In the genomic region with DNA sequence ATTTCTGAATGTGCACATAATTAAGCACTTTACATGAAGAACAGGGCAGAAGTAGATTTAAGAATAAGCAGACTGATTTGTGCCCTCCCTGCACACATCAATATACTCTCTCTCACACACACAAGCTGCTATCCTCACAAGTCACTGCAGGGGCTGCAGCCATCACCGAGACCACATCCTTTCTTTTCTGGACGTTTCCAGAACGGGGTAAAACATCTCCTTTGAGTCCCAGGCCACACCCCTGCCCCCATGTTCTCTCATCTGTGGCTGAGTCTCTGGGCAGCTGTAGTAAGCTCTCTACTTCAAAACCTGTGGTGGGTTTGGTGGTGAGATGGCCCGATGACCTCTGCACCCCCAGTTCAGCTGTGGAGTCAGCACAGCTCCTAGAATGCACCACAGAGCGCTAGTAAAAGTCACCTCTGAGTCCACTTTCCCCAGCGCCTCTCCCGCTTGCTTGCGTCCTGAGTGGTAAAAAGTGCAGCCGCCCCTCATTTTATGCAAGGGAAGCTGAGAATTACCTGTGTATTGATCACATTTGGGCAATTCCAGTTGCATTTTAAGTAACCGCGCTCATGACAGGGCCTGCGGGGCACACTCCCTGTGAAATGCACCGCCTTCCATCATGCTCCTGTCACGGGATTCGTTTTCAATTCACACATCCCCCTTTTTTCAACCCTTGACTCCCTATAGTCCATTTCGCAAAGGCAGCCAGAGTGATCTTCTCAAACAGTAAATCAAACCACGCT, we compare ENCODE assay signal across 1 cellular context.
TF ChIP-seq lines count a peak whose summit lies in the region.

No MANE protein-coding gene starts in this region.

TF ChIP-seq in HepG2, 621 proteins besides CTCF, POLR2A, EP300 and RAD21 (continued from another document and continues in another):
- TF ChIP-seq REL (CRISPR knock-in tag; conservative IDR thresholded peaks at IDR 0.05): no peak
- no peak for TF ChIP-seq ATF7 (IDR thresholded peaks at IDR 0.05)
- no peak for TF ChIP-seq ATF7 (CRISPR knock-in tag; IDR thresholded peaks at IDR 0.05)
- TF ChIP-seq, protein P1, sequence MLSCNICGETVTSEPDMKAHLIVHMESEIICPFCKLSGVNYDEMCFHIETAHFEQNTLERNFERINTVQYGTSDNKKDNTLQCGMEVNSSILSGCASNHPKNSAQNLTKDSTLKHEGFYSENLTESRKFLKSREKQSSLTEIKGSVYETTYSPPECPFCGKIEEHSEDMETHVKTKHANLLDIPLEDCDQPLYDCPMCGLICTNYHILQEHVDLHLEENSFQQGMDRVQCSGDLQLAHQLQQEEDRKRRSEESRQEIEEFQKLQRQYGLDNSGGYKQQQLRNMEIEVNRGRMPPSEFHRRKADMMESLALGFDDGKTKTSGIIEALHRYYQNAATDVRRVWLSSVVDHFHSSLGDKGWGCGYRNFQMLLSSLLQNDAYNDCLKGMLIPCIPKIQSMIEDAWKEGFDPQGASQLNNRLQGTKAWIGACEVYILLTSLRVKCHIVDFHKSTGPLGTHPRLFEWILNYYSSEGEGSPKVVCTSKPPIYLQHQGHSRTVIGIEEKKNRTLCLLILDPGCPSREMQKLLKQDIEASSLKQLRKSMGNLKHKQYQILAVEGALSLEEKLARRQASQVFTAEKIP (CRISPR knock-in tag; IDR thresholded peaks at IDR 0.05; ENCODE audit: borderline replicate concordance): no peak
- TF ChIP-seq, protein P2, sequence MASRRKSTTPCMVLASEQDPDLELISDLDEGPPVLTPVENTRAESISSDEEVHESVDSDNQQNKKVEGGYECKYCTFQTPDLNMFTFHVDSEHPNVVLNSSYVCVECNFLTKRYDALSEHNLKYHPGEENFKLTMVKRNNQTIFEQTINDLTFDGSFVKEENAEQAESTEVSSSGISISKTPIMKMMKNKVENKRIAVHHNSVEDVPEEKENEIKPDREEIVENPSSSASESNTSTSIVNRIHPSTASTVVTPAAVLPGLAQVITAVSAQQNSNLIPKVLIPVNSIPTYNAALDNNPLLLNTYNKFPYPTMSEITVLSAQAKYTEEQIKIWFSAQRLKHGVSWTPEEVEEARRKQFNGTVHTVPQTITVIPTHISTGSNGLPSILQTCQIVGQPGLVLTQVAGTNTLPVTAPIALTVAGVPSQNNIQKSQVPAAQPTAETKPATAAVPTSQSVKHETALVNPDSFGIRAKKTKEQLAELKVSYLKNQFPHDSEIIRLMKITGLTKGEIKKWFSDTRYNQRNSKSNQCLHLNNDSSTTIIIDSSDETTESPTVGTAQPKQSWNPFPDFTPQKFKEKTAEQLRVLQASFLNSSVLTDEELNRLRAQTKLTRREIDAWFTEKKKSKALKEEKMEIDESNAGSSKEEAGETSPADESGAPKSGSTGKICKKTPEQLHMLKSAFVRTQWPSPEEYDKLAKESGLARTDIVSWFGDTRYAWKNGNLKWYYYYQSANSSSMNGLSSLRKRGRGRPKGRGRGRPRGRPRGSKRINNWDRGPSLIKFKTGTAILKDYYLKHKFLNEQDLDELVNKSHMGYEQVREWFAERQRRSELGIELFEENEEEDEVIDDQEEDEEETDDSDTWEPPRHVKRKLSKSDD (CRISPR knock-in tag; IDR thresholded peaks at IDR 0.05; ENCODE audit: low read depth): 0 out of 2 replicates have a peak, but pooled peaks have one; percentile 80
- 0 out of 2 replicates have a peak, but pooled peaks have one; percentile 22 for TF ChIP-seq ZNF83 (CRISPR knock-in tag; IDR thresholded peaks at IDR 0.05; ENCODE audit: borderline replicate concordance)
- TF ChIP-seq ZNF501 (CRISPR knock-in tag; IDR thresholded peaks at IDR 0.05): peak; percentile 74
- TF ChIP-seq, protein P3, sequence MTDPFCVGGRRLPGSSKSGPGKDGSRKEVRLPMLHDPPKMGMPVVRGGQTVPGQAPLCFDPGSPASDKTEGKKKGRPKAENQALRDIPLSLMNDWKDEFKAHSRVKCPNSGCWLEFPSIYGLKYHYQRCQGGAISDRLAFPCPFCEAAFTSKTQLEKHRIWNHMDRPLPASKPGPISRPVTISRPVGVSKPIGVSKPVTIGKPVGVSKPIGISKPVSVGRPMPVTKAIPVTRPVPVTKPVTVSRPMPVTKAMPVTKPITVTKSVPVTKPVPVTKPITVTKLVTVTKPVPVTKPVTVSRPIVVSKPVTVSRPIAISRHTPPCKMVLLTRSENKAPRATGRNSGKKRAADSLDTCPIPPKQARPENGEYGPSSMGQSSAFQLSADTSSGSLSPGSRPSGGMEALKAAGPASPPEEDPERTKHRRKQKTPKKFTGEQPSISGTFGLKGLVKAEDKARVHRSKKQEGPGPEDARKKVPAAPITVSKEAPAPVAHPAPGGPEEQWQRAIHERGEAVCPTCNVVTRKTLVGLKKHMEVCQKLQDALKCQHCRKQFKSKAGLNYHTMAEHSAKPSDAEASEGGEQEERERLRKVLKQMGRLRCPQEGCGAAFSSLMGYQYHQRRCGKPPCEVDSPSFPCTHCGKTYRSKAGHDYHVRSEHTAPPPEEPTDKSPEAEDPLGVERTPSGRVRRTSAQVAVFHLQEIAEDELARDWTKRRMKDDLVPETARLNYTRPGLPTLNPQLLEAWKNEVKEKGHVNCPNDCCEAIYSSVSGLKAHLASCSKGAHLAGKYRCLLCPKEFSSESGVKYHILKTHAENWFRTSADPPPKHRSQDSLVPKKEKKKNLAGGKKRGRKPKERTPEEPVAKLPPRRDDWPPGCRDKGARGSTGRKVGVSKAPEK (CRISPR knock-in tag; IDR thresholded peaks at IDR 0.05; ENCODE audit: borderline replicate concordance): 0 out of 2 replicates have a peak, but pooled peaks have one; percentile 20
- 0 out of 2 replicates have a peak, but pooled peaks have one; percentile 13 for TF ChIP-seq SRY (CRISPR knock-in tag; IDR thresholded peaks at IDR 0.05)
- TF ChIP-seq ZNF773 (CRISPR knock-in tag; IDR thresholded peaks at IDR 0.05; ENCODE audit: borderline replicate concordance): no peak
- TF ChIP-seq HDAC1 (CRISPR knock-in tag; IDR thresholded peaks at IDR 0.05): peak; percentile 8; the same call in 1 of the 2 replicates
- 0 out of 2 replicates have a peak, but pooled peaks have one; percentile 30 for TF ChIP-seq ZNF549 (CRISPR knock-in tag; IDR thresholded peaks at IDR 0.05)
- TF ChIP-seq ZMYM4 (CRISPR knock-in tag; IDR thresholded peaks at IDR 0.05): peak; percentile 44; the same call in 1 of the 2 replicates
- TF ChIP-seq NR2C2 (CRISPR knock-in tag; IDR thresholded peaks at IDR 0.05; ENCODE audit: borderline replicate concordance): no peak
- no peak for TF ChIP-seq CHD4 (IDR thresholded peaks at IDR 0.05; ENCODE audit: borderline replicate concordance, low read length)
- TF ChIP-seq MEIS2 (CRISPR knock-in tag; IDR thresholded peaks at IDR 0.05): 0 out of 2 replicates have a peak, but pooled peaks have one; percentile 18
- TF ChIP-seq, protein P4, sequence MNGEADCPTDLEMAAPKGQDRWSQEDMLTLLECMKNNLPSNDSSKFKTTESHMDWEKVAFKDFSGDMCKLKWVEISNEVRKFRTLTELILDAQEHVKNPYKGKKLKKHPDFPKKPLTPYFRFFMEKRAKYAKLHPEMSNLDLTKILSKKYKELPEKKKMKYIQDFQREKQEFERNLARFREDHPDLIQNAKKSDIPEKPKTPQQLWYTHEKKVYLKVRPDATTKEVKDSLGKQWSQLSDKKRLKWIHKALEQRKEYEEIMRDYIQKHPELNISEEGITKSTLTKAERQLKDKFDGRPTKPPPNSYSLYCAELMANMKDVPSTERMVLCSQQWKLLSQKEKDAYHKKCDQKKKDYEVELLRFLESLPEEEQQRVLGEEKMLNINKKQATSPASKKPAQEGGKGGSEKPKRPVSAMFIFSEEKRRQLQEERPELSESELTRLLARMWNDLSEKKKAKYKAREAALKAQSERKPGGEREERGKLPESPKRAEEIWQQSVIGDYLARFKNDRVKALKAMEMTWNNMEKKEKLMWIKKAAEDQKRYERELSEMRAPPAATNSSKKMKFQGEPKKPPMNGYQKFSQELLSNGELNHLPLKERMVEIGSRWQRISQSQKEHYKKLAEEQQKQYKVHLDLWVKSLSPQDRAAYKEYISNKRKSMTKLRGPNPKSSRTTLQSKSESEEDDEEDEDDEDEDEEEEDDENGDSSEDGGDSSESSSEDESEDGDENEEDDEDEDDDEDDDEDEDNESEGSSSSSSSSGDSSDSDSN (CRISPR knock-in tag; IDR thresholded peaks at IDR 0.05): 0 out of 2 replicates have a peak, but pooled peaks have one; percentile 20
- TF ChIP-seq YEATS4 (CRISPR knock-in tag; IDR thresholded peaks at IDR 0.05; ENCODE audit: borderline replicate concordance): peak; percentile 41; the same call in 1 of the 2 replicates
- TF ChIP-seq ONECUT2 (CRISPR knock-in tag; IDR thresholded peaks at IDR 0.05): peak; percentile 85
- peak; percentile 33; the same call in 1 of the 2 replicates for TF ChIP-seq CEBPG (CRISPR knock-in tag; IDR thresholded peaks at IDR 0.05)
- 0 out of 2 replicates have a peak, but pooled peaks have one; percentile 19 for TF ChIP-seq ZNF350 (CRISPR knock-in tag; IDR thresholded peaks at IDR 0.05; ENCODE audit: borderline replicate concordance, low read depth)
- peak; percentile 38; the same call in 1 of the 2 replicates for TF ChIP-seq MED1 (CRISPR knock-in tag; IDR thresholded peaks at IDR 0.05)
- peak; percentile 55; the same call in 1 of the 2 replicates for TF ChIP-seq ZNF772 (CRISPR knock-in tag; IDR thresholded peaks at IDR 0.05)
- TF ChIP-seq, protein P5, sequence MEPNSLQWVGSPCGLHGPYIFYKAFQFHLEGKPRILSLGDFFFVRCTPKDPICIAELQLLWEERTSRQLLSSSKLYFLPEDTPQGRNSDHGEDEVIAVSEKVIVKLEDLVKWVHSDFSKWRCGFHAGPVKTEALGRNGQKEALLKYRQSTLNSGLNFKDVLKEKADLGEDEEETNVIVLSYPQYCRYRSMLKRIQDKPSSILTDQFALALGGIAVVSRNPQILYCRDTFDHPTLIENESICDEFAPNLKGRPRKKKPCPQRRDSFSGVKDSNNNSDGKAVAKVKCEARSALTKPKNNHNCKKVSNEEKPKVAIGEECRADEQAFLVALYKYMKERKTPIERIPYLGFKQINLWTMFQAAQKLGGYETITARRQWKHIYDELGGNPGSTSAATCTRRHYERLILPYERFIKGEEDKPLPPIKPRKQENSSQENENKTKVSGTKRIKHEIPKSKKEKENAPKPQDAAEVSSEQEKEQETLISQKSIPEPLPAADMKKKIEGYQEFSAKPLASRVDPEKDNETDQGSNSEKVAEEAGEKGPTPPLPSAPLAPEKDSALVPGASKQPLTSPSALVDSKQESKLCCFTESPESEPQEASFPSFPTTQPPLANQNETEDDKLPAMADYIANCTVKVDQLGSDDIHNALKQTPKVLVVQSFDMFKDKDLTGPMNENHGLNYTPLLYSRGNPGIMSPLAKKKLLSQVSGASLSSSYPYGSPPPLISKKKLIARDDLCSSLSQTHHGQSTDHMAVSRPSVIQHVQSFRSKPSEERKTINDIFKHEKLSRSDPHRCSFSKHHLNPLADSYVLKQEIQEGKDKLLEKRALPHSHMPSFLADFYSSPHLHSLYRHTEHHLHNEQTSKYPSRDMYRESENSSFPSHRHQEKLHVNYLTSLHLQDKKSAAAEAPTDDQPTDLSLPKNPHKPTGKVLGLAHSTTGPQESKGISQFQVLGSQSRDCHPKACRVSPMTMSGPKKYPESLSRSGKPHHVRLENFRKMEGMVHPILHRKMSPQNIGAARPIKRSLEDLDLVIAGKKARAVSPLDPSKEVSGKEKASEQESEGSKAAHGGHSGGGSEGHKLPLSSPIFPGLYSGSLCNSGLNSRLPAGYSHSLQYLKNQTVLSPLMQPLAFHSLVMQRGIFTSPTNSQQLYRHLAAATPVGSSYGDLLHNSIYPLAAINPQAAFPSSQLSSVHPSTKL (CRISPR knock-in tag; IDR thresholded peaks at IDR 0.05): no peak
- TF ChIP-seq ZNF607 (CRISPR knock-in tag; IDR thresholded peaks at IDR 0.05; ENCODE audit: borderline replicate concordance): 0 out of 2 replicates have a peak, but pooled peaks have one; percentile 52
- TF ChIP-seq POGZ (CRISPR knock-in tag; IDR thresholded peaks at IDR 0.05): peak; percentile 48; the same call in 1 of the 2 replicates
- no peak for TF ChIP-seq ZNF318 (CRISPR knock-in tag; IDR thresholded peaks at IDR 0.05)
- no peak for TF ChIP-seq ZNF441 (CRISPR knock-in tag; IDR thresholded peaks at IDR 0.05; ENCODE audit: borderline replicate concordance)
- 0 out of 2 replicates have a peak, but pooled peaks have one; percentile 28 for TF ChIP-seq BHLHE40 (IDR thresholded peaks at IDR 0.05; ENCODE audit: low read length)
